Comparison of ENCODE assay signal across 1 cellular context in the genomic region with DNA sequence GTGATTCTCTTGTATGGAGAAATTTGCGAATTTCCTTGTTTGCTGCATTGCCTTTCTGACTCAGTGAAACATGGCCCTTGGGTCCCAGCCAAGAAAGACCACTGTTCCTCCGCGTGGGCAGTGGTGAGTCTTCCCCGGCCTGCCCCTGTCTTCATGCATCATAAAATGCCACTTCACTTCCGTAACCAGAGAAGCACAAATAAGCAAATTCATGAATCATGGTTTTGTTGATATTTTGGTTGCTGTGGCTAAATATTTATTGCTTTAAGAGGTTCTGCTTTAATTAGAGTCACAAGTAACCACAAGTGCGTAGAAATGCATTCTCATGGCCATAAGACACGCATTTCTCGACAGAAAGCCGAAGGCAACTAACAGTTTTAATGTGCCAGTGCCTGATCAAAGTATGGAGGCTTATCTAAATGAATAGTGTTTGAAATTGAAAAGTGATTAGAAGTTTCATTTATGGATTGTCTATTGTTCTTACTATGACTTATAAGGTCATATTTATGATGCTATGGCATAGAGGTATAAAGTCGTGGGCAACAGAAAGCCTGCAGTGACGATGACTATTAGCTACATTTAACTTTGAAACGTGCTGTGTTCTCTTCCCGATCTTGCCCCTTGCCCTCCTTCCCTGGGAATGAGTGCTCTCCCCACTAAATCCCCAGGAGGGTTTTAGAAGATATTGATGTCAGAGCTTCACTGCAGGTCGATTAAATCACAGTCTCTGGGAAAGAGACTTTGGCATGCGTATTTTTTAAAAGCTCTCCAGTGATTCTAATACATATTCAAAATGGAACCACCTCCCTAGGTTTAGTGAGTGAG.
TF ChIP-seq lines count a peak whose summit lies in the region.

No MANE protein-coding gene starts in this region.

TF ChIP-seq in WTC11, 78 proteins besides CTCF, POLR2A, EP300 and RAD21:
- TF ChIP-seq ZNF416 (CRISPR knock-in tag; IDR thresholded peaks at IDR 0.05) = no peak
- no peak for TF ChIP-seq ZNF219 (CRISPR knock-in tag; IDR thresholded peaks at IDR 0.05; ENCODE audit: borderline replicate concordance)
- TF ChIP-seq CBFB (CRISPR knock-in tag; IDR thresholded peaks at IDR 0.05; ENCODE audit: low read depth) = no peak
- TF ChIP-seq FOXJ3 (CRISPR knock-in tag; IDR thresholded peaks at IDR 0.05; ENCODE audit: borderline replicate concordance) = no peak
- TF ChIP-seq NFYB (CRISPR knock-in tag; conservative IDR thresholded peaks at IDR 0.05; ENCODE audit: low read depth) = no peak
- TF ChIP-seq TEAD4 (CRISPR knock-in tag; IDR thresholded peaks at IDR 0.05) = no peak
- no peak for TF ChIP-seq TCF7 (CRISPR knock-in tag; IDR thresholded peaks at IDR 0.05; ENCODE audit: low read depth)
- TF ChIP-seq, protein P1, sequence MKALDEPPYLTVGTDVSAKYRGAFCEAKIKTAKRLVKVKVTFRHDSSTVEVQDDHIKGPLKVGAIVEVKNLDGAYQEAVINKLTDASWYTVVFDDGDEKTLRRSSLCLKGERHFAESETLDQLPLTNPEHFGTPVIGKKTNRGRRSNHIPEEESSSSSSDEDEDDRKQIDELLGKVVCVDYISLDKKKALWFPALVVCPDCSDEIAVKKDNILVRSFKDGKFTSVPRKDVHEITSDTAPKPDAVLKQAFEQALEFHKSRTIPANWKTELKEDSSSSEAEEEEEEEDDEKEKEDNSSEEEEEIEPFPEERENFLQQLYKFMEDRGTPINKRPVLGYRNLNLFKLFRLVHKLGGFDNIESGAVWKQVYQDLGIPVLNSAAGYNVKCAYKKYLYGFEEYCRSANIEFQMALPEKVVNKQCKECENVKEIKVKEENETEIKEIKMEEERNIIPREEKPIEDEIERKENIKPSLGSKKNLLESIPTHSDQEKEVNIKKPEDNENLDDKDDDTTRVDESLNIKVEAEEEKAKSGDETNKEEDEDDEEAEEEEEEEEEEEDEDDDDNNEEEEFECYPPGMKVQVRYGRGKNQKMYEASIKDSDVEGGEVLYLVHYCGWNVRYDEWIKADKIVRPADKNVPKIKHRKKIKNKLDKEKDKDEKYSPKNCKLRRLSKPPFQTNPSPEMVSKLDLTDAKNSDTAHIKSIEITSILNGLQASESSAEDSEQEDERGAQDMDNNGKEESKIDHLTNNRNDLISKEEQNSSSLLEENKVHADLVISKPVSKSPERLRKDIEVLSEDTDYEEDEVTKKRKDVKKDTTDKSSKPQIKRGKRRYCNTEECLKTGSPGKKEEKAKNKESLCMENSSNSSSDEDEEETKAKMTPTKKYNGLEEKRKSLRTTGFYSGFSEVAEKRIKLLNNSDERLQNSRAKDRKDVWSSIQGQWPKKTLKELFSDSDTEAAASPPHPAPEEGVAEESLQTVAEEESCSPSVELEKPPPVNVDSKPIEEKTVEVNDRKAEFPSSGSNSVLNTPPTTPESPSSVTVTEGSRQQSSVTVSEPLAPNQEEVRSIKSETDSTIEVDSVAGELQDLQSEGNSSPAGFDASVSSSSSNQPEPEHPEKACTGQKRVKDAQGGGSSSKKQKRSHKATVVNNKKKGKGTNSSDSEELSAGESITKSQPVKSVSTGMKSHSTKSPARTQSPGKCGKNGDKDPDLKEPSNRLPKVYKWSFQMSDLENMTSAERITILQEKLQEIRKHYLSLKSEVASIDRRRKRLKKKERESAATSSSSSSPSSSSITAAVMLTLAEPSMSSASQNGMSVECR (CRISPR knock-in tag; IDR thresholded peaks at IDR 0.05; ENCODE audit: borderline replicate concordance) = no peak
- TF ChIP-seq SMAD4 (CRISPR knock-in tag; IDR thresholded peaks at IDR 0.05) = no peak
- no peak for TF ChIP-seq IRF2 (CRISPR knock-in tag; IDR thresholded peaks at IDR 0.05; ENCODE audit: borderline replicate concordance, low read depth)
- no peak for TF ChIP-seq ZNF121 (CRISPR knock-in tag; IDR thresholded peaks at IDR 0.05)
- TF ChIP-seq, protein P2, sequence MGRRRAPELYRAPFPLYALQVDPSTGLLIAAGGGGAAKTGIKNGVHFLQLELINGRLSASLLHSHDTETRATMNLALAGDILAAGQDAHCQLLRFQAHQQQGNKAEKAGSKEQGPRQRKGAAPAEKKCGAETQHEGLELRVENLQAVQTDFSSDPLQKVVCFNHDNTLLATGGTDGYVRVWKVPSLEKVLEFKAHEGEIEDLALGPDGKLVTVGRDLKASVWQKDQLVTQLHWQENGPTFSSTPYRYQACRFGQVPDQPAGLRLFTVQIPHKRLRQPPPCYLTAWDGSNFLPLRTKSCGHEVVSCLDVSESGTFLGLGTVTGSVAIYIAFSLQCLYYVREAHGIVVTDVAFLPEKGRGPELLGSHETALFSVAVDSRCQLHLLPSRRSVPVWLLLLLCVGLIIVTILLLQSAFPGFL (CRISPR knock-in tag; IDR thresholded peaks at IDR 0.05; ENCODE audit: borderline replicate concordance) = no peak
- no peak for TF ChIP-seq ZNF317 (CRISPR knock-in tag; IDR thresholded peaks at IDR 0.05; ENCODE audit: borderline replicate concordance, low read depth)
- TF ChIP-seq, protein P3, sequence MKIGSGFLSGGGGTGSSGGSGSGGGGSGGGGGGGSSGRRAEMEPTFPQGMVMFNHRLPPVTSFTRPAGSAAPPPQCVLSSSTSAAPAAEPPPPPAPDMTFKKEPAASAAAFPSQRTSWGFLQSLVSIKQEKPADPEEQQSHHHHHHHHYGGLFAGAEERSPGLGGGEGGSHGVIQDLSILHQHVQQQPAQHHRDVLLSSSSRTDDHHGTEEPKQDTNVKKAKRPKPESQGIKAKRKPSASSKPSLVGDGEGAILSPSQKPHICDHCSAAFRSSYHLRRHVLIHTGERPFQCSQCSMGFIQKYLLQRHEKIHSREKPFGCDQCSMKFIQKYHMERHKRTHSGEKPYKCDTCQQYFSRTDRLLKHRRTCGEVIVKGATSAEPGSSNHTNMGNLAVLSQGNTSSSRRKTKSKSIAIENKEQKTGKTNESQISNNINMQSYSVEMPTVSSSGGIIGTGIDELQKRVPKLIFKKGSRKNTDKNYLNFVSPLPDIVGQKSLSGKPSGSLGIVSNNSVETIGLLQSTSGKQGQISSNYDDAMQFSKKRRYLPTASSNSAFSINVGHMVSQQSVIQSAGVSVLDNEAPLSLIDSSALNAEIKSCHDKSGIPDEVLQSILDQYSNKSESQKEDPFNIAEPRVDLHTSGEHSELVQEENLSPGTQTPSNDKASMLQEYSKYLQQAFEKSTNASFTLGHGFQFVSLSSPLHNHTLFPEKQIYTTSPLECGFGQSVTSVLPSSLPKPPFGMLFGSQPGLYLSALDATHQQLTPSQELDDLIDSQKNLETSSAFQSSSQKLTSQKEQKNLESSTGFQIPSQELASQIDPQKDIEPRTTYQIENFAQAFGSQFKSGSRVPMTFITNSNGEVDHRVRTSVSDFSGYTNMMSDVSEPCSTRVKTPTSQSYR (CRISPR knock-in tag; IDR thresholded peaks at IDR 0.05) = no peak
- TF ChIP-seq ZNF396 (CRISPR knock-in tag; IDR thresholded peaks at IDR 0.05; ENCODE audit: borderline replicate concordance) = no peak
- TF ChIP-seq, protein P4, sequence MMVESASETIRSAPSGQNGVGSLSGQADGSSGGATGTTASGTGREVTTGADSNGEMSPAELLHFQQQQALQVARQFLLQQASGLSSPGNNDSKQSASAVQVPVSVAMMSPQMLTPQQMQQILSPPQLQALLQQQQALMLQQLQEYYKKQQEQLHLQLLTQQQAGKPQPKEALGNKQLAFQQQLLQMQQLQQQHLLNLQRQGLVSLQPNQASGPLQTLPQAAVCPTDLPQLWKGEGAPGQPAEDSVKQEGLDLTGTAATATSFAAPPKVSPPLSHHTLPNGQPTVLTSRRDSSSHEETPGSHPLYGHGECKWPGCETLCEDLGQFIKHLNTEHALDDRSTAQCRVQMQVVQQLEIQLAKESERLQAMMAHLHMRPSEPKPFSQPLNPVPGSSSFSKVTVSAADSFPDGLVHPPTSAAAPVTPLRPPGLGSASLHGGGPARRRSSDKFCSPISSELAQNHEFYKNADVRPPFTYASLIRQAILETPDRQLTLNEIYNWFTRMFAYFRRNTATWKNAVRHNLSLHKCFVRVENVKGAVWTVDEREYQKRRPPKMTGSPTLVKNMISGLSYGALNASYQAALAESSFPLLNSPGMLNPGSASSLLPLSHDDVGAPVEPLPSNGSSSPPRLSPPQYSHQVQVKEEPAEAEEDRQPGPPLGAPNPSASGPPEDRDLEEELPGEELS (CRISPR knock-in tag; IDR thresholded peaks at IDR 0.05) = no peak
- no peak for TF ChIP-seq ESRRA (CRISPR knock-in tag; IDR thresholded peaks at IDR 0.05; ENCODE audit: borderline replicate concordance)
- TF ChIP-seq SOX15 (CRISPR knock-in tag; IDR thresholded peaks at IDR 0.05) = no peak
- TF ChIP-seq, protein P5, sequence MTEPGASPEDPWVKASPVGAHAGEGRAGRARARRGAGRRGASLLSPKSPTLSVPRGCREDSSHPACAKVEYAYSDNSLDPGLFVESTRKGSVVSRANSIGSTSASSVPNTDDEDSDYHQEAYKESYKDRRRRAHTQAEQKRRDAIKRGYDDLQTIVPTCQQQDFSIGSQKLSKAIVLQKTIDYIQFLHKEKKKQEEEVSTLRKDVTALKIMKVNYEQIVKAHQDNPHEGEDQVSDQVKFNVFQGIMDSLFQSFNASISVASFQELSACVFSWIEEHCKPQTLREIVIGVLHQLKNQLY (CRISPR knock-in tag; IDR thresholded peaks at IDR 0.05) = no peak
